Comparison of ENCODE assay signal across 1 cellular context in the genomic region with DNA sequence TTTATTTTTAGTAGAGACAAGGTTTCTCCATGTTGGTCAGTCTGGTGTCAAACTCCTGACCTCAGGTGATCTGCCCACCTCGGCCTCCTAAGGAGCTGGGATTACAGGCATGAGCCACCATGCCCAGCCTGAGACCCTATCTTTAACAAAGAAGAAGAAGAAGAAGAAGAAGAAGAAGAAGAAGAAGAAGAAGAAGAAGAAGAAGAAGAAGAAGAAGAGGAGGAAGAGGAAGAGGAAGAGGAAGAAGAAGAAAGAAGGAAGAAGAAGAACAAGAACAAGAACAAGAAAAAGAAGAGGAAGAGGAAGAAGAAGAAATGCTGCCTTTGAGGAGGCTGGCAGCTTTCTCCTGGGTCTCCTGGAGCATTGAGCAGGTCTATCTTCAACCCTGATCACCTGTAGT.
TF ChIP-seq lines count a peak whose summit lies in the region.

No MANE protein-coding gene starts in this region.

TF ChIP-seq in K562, 482 proteins besides CTCF, POLR2A, EP300 and RAD21:
- TF ChIP-seq, protein P1, sequence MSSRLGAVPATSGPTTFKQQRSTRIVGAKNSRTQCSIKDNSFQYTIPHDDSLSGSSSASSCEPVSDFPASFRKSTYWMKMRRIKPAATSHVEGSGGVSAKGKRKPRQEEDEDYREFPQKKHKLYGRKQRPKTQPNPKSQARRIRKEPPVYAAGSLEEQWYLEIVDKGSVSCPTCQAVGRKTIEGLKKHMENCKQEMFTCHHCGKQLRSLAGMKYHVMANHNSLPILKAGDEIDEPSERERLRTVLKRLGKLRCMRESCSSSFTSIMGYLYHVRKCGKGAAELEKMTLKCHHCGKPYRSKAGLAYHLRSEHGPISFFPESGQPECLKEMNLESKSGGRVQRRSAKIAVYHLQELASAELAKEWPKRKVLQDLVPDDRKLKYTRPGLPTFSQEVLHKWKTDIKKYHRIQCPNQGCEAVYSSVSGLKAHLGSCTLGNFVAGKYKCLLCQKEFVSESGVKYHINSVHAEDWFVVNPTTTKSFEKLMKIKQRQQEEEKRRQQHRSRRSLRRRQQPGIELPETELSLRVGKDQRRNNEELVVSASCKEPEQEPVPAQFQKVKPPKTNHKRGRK (tag; IDR thresholded peaks at IDR 0.05), result peak; percentile 58
TF ChIP-seq in K562: peak in this region for 1; not testable (repeated sequence) for 481.
